9 cellular contexts compared by ENCODE assay signal in genomic region chr10:44966129-44966815, GRCh38. TPM values are rescaled to one million over a fixed set of nuclear protein-coding genes. Genes with fewer than 3 reads are reported as not detected.
DNase-seq lines count a peak whose midpoint lies in the region; ATAC-seq and TF ChIP-seq lines count a peak whose summit lies in the region.
"Had no signal": no experiment of that assay in that cellular context is flagged by ENCODE, and none has a peak within 500 bp of the region (broad histone marks: within the 10 kb centered on the region; RNA-seq: fewer than 3 reads in every experiment).

No MANE protein-coding gene starts in this region.

- intact Hi-C loops in activated CD8-positive, alpha-beta T cell treated with anti-CD3 and anti-CD28 coated beads for 36 hours (cut with micrococcal nuclease): no loop called here
- intact Hi-C loops in prostate gland (cut with DNase I): no loop called here

- no peak for DNase-seq in activated CD8-positive, alpha-beta T cell treated with anti-CD3 and anti-CD28 coated beads for 36 hours
- no peak for DNase-seq in activated CD8-positive, alpha-beta T cell treated with anti-CD3 and anti-CD28 coated beads, Interleukin-2, amount 10 ng/mL, durations not matched to agents 7 days and 5 days
- DNase-seq in right atrium auricular region (ENCODE audit: low spot score) (peak; percentile 50), tibial nerve (ENCODE audit: low spot score in 2 of 2) (no peak), AG20443 (ENCODE audit: low spot score) (no peak), retina (no peak), prostate gland (ENCODE audit: low spot score) (no peak)

- H3K4me1 ChIP-seq in right atrium auricular region: peaks cover 0 to 91% of the 10 kb centered on the region in 2 donors
- H3K4me1 ChIP-seq in tibial nerve: peaks cover 8 to 96% (median 60%) of the 10 kb centered on the region in 4 donors
- peaks cover 11% of the 10 kb centered on the region for H3K4me1 ChIP-seq in prostate gland (replicated peaks)

- peaks cover 19% of the 10 kb centered on the region for H3K36me3 ChIP-seq in right atrium auricular region
- peaks cover 0 to 27% (median 0%) of the 10 kb centered on the region in 3 donors for H3K36me3 ChIP-seq in tibial nerve
- H3K36me3 ChIP-seq in prostate gland: no peaks in the 10 kb centered on the region

- WGBS in tibial nerve, 2 donors: 41 to 55% methylated on average over 8 of the region's 8 CpGs
- WGBS in prostate gland: 87% methylated on average over 8 of the region's 8 CpGs

- H3K36me3 Mint-ChIP-seq in activated CD8-positive, alpha-beta T cell treated with anti-CD3 and anti-CD28 coated beads for 36 hours (ENCODE audit: low read depth): no peaks in the 10 kb centered on the region
- no peaks in the 10 kb centered on the region for H3K36me3 Mint-ChIP-seq in activated CD8-positive, alpha-beta T cell treated with anti-CD3 and anti-CD28 coated beads, Interleukin-2, amount 10 ng/mL, durations not matched to agents 7 days and 5 days (ENCODE audit: low read depth)

- TF ChIP-seq CTCF in activated CD8-positive, alpha-beta T cell treated with anti-CD3 and anti-CD28 coated beads for 36 hours (IDR thresholded peaks at IDR 0.05): no peak
- TF ChIP-seq CTCF in right atrium auricular region (IDR thresholded peaks at IDR 0.05) (no peak), tibial nerve (IDR thresholded peaks at IDR 0.05) (no peak), prostate gland (IDR thresholded peaks at IDR 0.05) (no peak)

- peak overlapping the region; percentile 60 for H3K27ac Mint-ChIP-seq in activated CD8-positive, alpha-beta T cell treated with anti-CD3 and anti-CD28 coated beads for 36 hours
- H3K27ac Mint-ChIP-seq in activated CD8-positive, alpha-beta T cell treated with anti-CD3 and anti-CD28 coated beads, Interleukin-2, amount 10 ng/mL, durations not matched to agents 7 days and 5 days: no peak overlapping the region

- no peak for TF ChIP-seq POLR2A in tibial nerve (IDR thresholded peaks at IDR 0.05)
- TF ChIP-seq POLR2A in prostate gland (IDR thresholded peaks at IDR 0.05): no peak

- H3K27ac ChIP-seq in right atrium auricular region: peak overlapping the region; percentile 94 to 96
- peak overlapping the region; percentile 79 to 94 (median 91) for H3K27ac ChIP-seq in tibial nerve
- no peak overlapping the region for H3K27ac ChIP-seq in prostate gland

- no peak for TF ChIP-seq EP300 in tibial nerve (IDR thresholded peaks at IDR 0.05)

- H3K4me3 ChIP-seq in right atrium auricular region (no peak overlapping the region), tibial nerve (no peak overlapping the region), prostate gland (no peak overlapping the region)

- no peaks in the 10 kb centered on the region for H3K9me3 Mint-ChIP-seq in activated CD8-positive, alpha-beta T cell treated with anti-CD3 and anti-CD28 coated beads for 36 hours
- no peaks in the 10 kb centered on the region for H3K9me3 Mint-ChIP-seq in activated CD8-positive, alpha-beta T cell treated with anti-CD3 and anti-CD28 coated beads, Interleukin-2, amount 10 ng/mL, durations not matched to agents 7 days and 5 days (ENCODE audit: insufficient read depth)

- H3K4me1 Mint-ChIP-seq in activated CD8-positive, alpha-beta T cell treated with anti-CD3 and anti-CD28 coated beads for 36 hours (ENCODE audit: low read depth): peaks cover 38% of the 10 kb centered on the region
- H3K4me1 Mint-ChIP-seq in activated CD8-positive, alpha-beta T cell treated with anti-CD3 and anti-CD28 coated beads, Interleukin-2, amount 10 ng/mL, durations not matched to agents 7 days and 5 days (ENCODE audit: low read depth): peaks cover 36% of the 10 kb centered on the region

- H3K27me3 Mint-ChIP-seq in activated CD8-positive, alpha-beta T cell treated with anti-CD3 and anti-CD28 coated beads for 36 hours: no peaks in the 10 kb centered on the region
- H3K27me3 Mint-ChIP-seq in activated CD8-positive, alpha-beta T cell treated with anti-CD3 and anti-CD28 coated beads, Interleukin-2, amount 10 ng/mL, durations not matched to agents 7 days and 5 days (ENCODE audit: low read depth): no peaks in the 10 kb centered on the region

- H3K9me3 ChIP-seq in right atrium auricular region (no peaks in the 10 kb centered on the region), tibial nerve (no peaks in the 10 kb centered on the region), prostate gland (no peaks in the 10 kb centered on the region)

- H3K27me3 ChIP-seq in right atrium auricular region: no peaks in the 10 kb centered on the region
- H3K27me3 ChIP-seq in tibial nerve: no peaks in the 10 kb centered on the region
- H3K27me3 ChIP-seq in prostate gland (replicated peaks; ENCODE audit: insufficient read depth): no peaks in the 10 kb centered on the region

- CTCF ChIA-PET in activated CD8-positive, alpha-beta T cell treated with anti-CD3 and anti-CD28 coated beads for 36 hours (lab: Charles Lee): interaction anchor here (0.9 to 2.5 kb wide), 7 partner anchors 10 to 36 kb away, joined by 3 to 17 read pairs (median 4); no protein-coding TSS in a partner anchor
- CTCF ChIA-PET in activated CD8-positive, alpha-beta T cell treated with anti-CD3 and anti-CD28 coated beads, Interleukin-2, amount 10 ng/mL, durations not matched to agents 7 days and 5 days (lab: Charles Lee): interaction anchor here (0.6 to 7.7 kb wide), 8 partner anchors 8 to 37 kb away, joined by 3 to 53 read pairs (median 3); no protein-coding TSS in a partner anchor

- POLR2A ChIA-PET in activated CD8-positive, alpha-beta T cell treated with anti-CD3 and anti-CD28 coated beads for 36 hours (lab: Charles Lee): interaction anchor here (0.6 to 1.8 kb wide), 3 partner anchors 20 to 92 kb away, joined by 3 to 4 read pairs (median 4); no protein-coding TSS in a partner anchor
- POLR2A ChIA-PET in activated CD8-positive, alpha-beta T cell treated with anti-CD3 and anti-CD28 coated beads, Interleukin-2, amount 10 ng/mL, durations not matched to agents 7 days and 5 days (lab: Charles Lee): interaction anchor here (0.8 kb wide), 1 partner anchor 28 kb away, joined by 3 read pairs; no protein-coding TSS in a partner anchor

- no peak for ATAC-seq in activated CD8-positive, alpha-beta T cell treated with anti-CD3 and anti-CD28 coated beads for 36 hours
- no peak for ATAC-seq in activated CD8-positive, alpha-beta T cell treated with anti-CD3 and anti-CD28 coated beads, Interleukin-2, amount 10 ng/mL, durations not matched to agents 7 days and 5 days
- ATAC-seq in HG03460 (IDR thresholded peaks at IDR 0.05; ENCODE audit: unreplicated experiment): peak; percentile 26

- H3K4me3 Mint-ChIP-seq in activated CD8-positive, alpha-beta T cell treated with anti-CD3 and anti-CD28 coated beads for 36 hours: no peak overlapping the region
- H3K4me3 Mint-ChIP-seq in activated CD8-positive, alpha-beta T cell treated with anti-CD3 and anti-CD28 coated beads, Interleukin-2, amount 10 ng/mL, durations not matched to agents 7 days and 5 days: no peak overlapping the region

RNA-seq across cellular contexts. Expression of gene RASSF4, which starts 6.7 kb away (rescaled TPM):
- total RNA-seq in activated CD8-positive, alpha-beta T cell treated with anti-CD3 and anti-CD28 coated beads for 36 hours: 1 to 10 TPM; 1.8 to 1.9 TPM
- 1 to 10 TPM in 1 of 2 experiments, under 1 TPM in 1; 0.76 to 1.6 TPM for total RNA-seq in activated CD8-positive, alpha-beta T cell treated with anti-CD3 and anti-CD28 coated beads, Interleukin-2, amount 10 ng/mL, durations not matched to agents 7 days and 5 days
- 10 to 100 TPM; 43.3 to 43.4 TPM for total RNA-seq in right atrium auricular region
- total RNA-seq in tibial nerve: 100 to 1,000 TPM; 153 to 275 (median 185) TPM
- total RNA-seq in prostate gland: 10 to 100 TPM in 1 of 2 donors, 1 to 10 TPM in 1; 6.1 to 31.0 TPM

RNA-seq across cellular contexts. Expression of gene DEPP1, which starts 12.3 kb away (rescaled TPM):
- under 1 TPM; 0.16 to 0.27 TPM for total RNA-seq in activated CD8-positive, alpha-beta T cell treated with anti-CD3 and anti-CD28 coated beads for 36 hours
- not detected for total RNA-seq in activated CD8-positive, alpha-beta T cell treated with anti-CD3 and anti-CD28 coated beads, Interleukin-2, amount 10 ng/mL, durations not matched to agents 7 days and 5 days
- total RNA-seq in right atrium auricular region (100 to 1,000 TPM in 1 of 2 donors, 10 to 100 TPM in 1; 68.8 to 143 TPM), tibial nerve (1,000 to 10,000 TPM in 1 of 4 donors, 100 to 1,000 TPM in 3; 530 to 1,439 (median 798) TPM), prostate gland (100 to 1,000 TPM in 1 of 2 donors, 10 to 100 TPM in 1; 27.2 to 144 TPM)

RNA-seq across cellular contexts. Expression of gene ZNF22, which starts 34.5 kb away (rescaled TPM):
- total RNA-seq in activated CD8-positive, alpha-beta T cell treated with anti-CD3 and anti-CD28 coated beads for 36 hours: 10 to 100 TPM; 34.4 to 37.6 TPM
- total RNA-seq in activated CD8-positive, alpha-beta T cell treated with anti-CD3 and anti-CD28 coated beads, Interleukin-2, amount 10 ng/mL, durations not matched to agents 7 days and 5 days: 10 to 100 TPM; 44.6 to 45.2 TPM
- total RNA-seq in right atrium auricular region (10 to 100 TPM; 19.3 to 20.5 TPM), tibial nerve (10 to 100 TPM; 23.4 to 30.2 (median 26.0) TPM), prostate gland (10 to 100 TPM; 15.8 to 24.2 TPM)

RNA-seq across cellular contexts. Expression of gene TMEM72, which starts 55.1 kb away (rescaled TPM):
- total RNA-seq in activated CD8-positive, alpha-beta T cell treated with anti-CD3 and anti-CD28 coated beads for 36 hours: not detected
- not detected for total RNA-seq in activated CD8-positive, alpha-beta T cell treated with anti-CD3 and anti-CD28 coated beads, Interleukin-2, amount 10 ng/mL, durations not matched to agents 7 days and 5 days
- total RNA-seq in right atrium auricular region (under 1 TPM in 1 of 2 donors, not detected in 1; 0.15 TPM), tibial nerve (under 1 TPM in 2 of 4 donors, not detected in 2; 0.20 to 0.21 TPM), prostate gland (1 to 10 TPM in 1 of 2 donors, not detected in 1; 1.6 TPM)
- total RNA-seq: HT1080 had no signal

Comparison
In these comparisons a context has a peak if more than half of its experiments do, and no peak if none do; other contexts are left out.
1. H3K27ac ChIP-seq: peak in right atrium auricular region (2 of 2) and tibial nerve (4 of 4); none in prostate gland (0 of 2).
2. RNA of gene DEPP1, which starts 12.3 kb away (total RNA-seq): 530 to 1,439 TPM in tibial nerve, 27.2 to 144 TPM in prostate gland and 68.8 to 143 TPM in right atrium auricular region; 0.16 to 0.27 TPM in activated CD8-positive, alpha-beta T cell treated with anti-CD3 and anti-CD28 coated beads for 36 hours and not detected in activated CD8-positive, alpha-beta T cell treated with anti-CD3 and anti-CD28 coated beads, Interleukin-2, amount 10 ng/mL, durations not matched to agents 7 days and 5 days; every median in the first group is over 10 times any median in the second.